Comparison of ENCODE assay signal across 8 cellular contexts in the genomic region with DNA sequence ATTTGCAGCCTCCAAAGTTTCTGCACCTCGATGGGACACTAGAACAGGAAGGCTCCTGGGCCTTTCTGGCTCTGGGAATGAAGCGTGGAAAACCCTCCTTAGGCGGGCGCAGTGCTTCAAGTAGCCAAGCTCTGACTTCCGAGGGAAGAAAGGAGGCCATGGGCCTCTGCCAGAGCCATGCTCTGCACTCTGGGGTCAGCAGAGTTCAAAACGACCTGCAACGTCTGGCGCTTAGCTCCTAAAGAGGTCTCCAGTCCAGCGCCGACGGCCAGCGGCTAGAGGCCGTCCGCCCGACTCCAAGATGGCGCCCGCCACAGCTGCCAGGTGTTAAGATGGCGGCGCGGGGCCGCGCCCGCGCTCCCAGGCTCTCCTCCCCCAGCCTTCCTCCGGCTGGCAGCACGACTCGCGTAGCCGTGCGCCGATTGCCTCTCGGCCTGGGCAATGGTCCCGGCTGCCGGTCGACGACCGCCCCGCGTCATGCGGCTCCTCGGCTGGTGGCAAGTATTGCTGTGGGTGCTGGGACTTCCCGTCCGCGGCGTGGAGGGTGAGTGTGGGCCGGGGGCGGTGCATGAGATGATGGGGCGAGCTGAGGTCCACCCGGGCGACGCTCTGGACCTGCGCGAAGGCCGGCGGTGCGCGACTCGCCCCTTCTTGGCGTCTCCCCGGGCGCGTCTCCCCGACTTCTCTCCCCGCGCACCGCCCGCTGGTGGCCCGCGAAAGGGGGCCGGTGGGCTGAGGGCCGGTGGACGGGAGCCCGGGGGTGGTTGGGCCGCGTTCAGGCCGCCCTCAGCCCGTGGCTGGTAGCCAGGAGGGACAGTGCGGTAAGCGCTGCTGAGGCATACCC. TPM values are rescaled to one million over a fixed set of nuclear protein-coding genes. Genes with fewer than 3 reads are reported as not detected.
A peak's percentile ranks its signal among the peaks of the same experiment; 100 is the strongest.
DNase-seq lines count a peak whose midpoint lies in the region; ATAC-seq, FAIRE-seq and TF ChIP-seq lines count a peak whose summit lies in the region.

Gene TXNDC15, plus strand, starts transcription at position 385 of the 844 bp plus-strand sequence. Its CDS starts 57 bp downstream, at position 442.

- ATAC-seq in GM18511 (IDR thresholded peaks at IDR 0.05; ENCODE audit: unreplicated experiment) = peak; percentile 84
- ATAC-seq in HG03039 (IDR thresholded peaks at IDR 0.05; ENCODE audit: unreplicated experiment) = peak; percentile 72
- ATAC-seq in WTC11 = peak; percentile 89

- no peaks in the 10 kb centered on the region for H3K36me3 ChIP-seq in bronchial epithelial cell (ENCODE audit: control insufficient read depth, insufficient read depth, low read length)
- peaks cover 0 to 3% (median 0%) of the 10 kb centered on the region in 6 donors for H3K36me3 ChIP-seq in spleen

- no peaks in the 10 kb centered on the region for H3K9me3 ChIP-seq in spleen

- peak in 2 of 3 donors; percentile 19 to 29 for TF ChIP-seq POLR2A in spleen (IDR thresholded peaks at IDR 0.05)

- H3K36me3 Mint-ChIP-seq in WTC11 (no peaks in the 10 kb centered on the region), immature natural killer cell (no peaks in the 10 kb centered on the region)

- WGBS in spleen, 5 donors = 2 to 4% (median 3%) methylated on average over 45 to 79 of the region's 79 CpGs

- TF ChIP-seq CTCF in 22Rv1 (IDR thresholded peaks at IDR 0.05) (no peak), WTC11 (IDR thresholded peaks at IDR 0.05) (no peak), bronchial epithelial cell (IDR thresholded peaks at IDR 0.05; ENCODE audit: insufficient read depth, low read length, severe bottlenecking) (no peak), spleen (IDR thresholded peaks at IDR 0.05 in 8 of 11, conservative IDR thresholded peaks at IDR 0.05 in 3 of 11) (no peak)

- H3K27me3 ChIP-seq in bronchial epithelial cell (ENCODE audit: control insufficient read depth, insufficient read depth, low read length) (no peaks in the 10 kb centered on the region), spleen (replicated peaks in 1 of 7) (no peaks in the 10 kb centered on the region)

- peak within 1 kb of the TSS; percentile 53 for H3K27ac Mint-ChIP-seq in WTC11
- H3K27ac Mint-ChIP-seq in immature natural killer cell = peak within 1 kb of the TSS; percentile 91 to 99 (median 96)

- H3K4me3 Mint-ChIP-seq in WTC11 (peak within 1 kb of the TSS; percentile 88), immature natural killer cell (peak within 1 kb of the TSS; percentile 90 to 98 (median 95))

- peaks cover 15 to 51% (median 35%) of the 10 kb centered on the region in 6 donors for H3K4me1 ChIP-seq in spleen

- CTCF ChIA-PET in WTC11 (lab: Charles Lee) = interaction anchor here (2.6 to 3.2 kb wide), 2 partner anchors 31 to 43 kb away, joined by 9 to 30 read pairs; partner anchors contain the start of gene PCBD2

- H3K4me1 Mint-ChIP-seq in WTC11 = peaks cover 15% of the 10 kb centered on the region
- H3K4me1 Mint-ChIP-seq in immature natural killer cell = peaks cover 36 to 57% of the 10 kb centered on the region in 2 donors

- H3K9me3 Mint-ChIP-seq in WTC11 (no peaks in the 10 kb centered on the region), immature natural killer cell (no peaks in the 10 kb centered on the region)

- peak within 1 kb of the TSS; percentile 84 for H3K27ac ChIP-seq in 22Rv1
- peak within 1 kb of the TSS; percentile 93 to 96 (median 94) for H3K27ac ChIP-seq in spleen

- intact Hi-C loops in spleen (cut with DNase I; ENCODE audit: low total_unique reads) = no loop called here

- H3K27me3 Mint-ChIP-seq in WTC11 (ENCODE audit: low read depth) = no peaks in the 10 kb centered on the region; the same call in 1 of the 2 replicates
- peaks cover 0 to 4% (median 1%) of the 10 kb centered on the region in 3 donors for H3K27me3 Mint-ChIP-seq in immature natural killer cell (ENCODE audit: low read depth in 3 of 3)

- FAIRE-seq in bronchial epithelial cell (lab: Jason Lieb, UNC) = no peak

- H3K4me3 ChIP-seq in bronchial epithelial cell (ENCODE audit: low read depth, low read length) (peak within 1 kb of the TSS; percentile 85), spleen (peak within 1 kb of the TSS; percentile 83 to 93 (median 88))

- DNase-seq in NCI-H2171 treated with DMSO at 0.1 percent for 48 hours (lab: John Stamatoyannopoulos, UW) = peak; percentile 60
- DNase-seq in WTC11 (ENCODE audit: low spot score) = peak; percentile 87
- peak; percentile 68 for DNase-seq in bronchial epithelial cell (ENCODE audit: low read depth)
- peak; percentile 84 to 87 (median 86) for DNase-seq in immature natural killer cell
- DNase-seq in spleen = peak; percentile 98

- POLR2A ChIA-PET in WTC11 (lab: Charles Lee) = interaction anchor here (0.6 to 2.2 kb wide), 6 partner anchors 12 to 207 kb away, joined by 3 to 20 read pairs (median 4); partner anchors contain the start of genes C5orf24, CAMLG and PCBD2

TF ChIP-seq in WTC11, 78 proteins besides CTCF, POLR2A, EP300 and RAD21 (continues in another document):
- TF ChIP-seq PRRX2 (CRISPR knock-in tag; IDR thresholded peaks at IDR 0.05) (no peak), ZNF425 (CRISPR knock-in tag; conservative IDR thresholded peaks at IDR 0.05) (no peak), ZNF512 (CRISPR knock-in tag; IDR thresholded peaks at IDR 0.05; ENCODE audit: borderline replicate concordance) (no peak), TEAD1 (CRISPR knock-in tag; IDR thresholded peaks at IDR 0.05) (peak; percentile 79; the same call in 1 of the 2 replicates), TP53 (CRISPR knock-in tag; IDR thresholded peaks at IDR 0.05) (peak; percentile 25; the same call in 1 of the 2 replicates), RELA (CRISPR knock-in tag; IDR thresholded peaks at IDR 0.05; ENCODE audit: borderline replicate concordance) (peak; percentile 64; the same call in 1 of the 2 replicates), SMAD3 (CRISPR knock-in tag; IDR thresholded peaks at IDR 0.05; ENCODE audit: borderline replicate concordance) (peak; percentile 71; the same call in 1 of the 2 replicates), IRF2 (CRISPR knock-in tag; IDR thresholded peaks at IDR 0.05; ENCODE audit: borderline replicate concordance, low read depth) (no peak), ZNF281 (CRISPR knock-in tag; IDR thresholded peaks at IDR 0.05) (peak; percentile 84; the same call in 1 of the 2 replicates)
- TF ChIP-seq, protein P1, sequence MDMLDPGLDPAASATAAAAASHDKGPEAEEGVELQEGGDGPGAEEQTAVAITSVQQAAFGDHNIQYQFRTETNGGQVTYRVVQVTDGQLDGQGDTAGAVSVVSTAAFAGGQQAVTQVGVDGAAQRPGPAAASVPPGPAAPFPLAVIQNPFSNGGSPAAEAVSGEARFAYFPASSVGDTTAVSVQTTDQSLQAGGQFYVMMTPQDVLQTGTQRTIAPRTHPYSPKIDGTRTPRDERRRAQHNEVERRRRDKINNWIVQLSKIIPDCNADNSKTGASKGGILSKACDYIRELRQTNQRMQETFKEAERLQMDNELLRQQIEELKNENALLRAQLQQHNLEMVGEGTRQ (CRISPR knock-in tag; IDR thresholded peaks at IDR 0.05) = no peak

RNA-seq across cellular contexts. Expression of gene TXNDC15, which starts in this region (rescaled TPM):
- total RNA-seq in WTC11 (2021) = 26.1 to 28.7 TPM (median 26.1 TPM) in 3 replicates
- total RNA-seq in bronchial epithelial cell = 45.2 and 45.8 TPM in 2 replicates
- 10 to 100 TPM; 12.9 to 25.3 (median 14.4) TPM for polyA plus RNA-seq in immature natural killer cell
- 100 to 1,000 TPM in 1 of 7 donors, 10 to 100 TPM in 6; 45.9 to 109 (median 63.4) TPM for total RNA-seq in spleen
- 10 to 100 TPM; 37.4 to 60.8 (median 39.8) TPM for polyA plus RNA-seq in spleen

Comparison
In these comparisons a context has a peak if more than half of its experiments do, and no peak if none do; other contexts are left out.
1. Peak in every context shown above with its lines: DNase-seq, ATAC-seq, H3K4me3 ChIP-seq and H3K27ac ChIP-seq.